Comparison of ENCODE assay signal across 10 cellular contexts in the genomic region with DNA sequence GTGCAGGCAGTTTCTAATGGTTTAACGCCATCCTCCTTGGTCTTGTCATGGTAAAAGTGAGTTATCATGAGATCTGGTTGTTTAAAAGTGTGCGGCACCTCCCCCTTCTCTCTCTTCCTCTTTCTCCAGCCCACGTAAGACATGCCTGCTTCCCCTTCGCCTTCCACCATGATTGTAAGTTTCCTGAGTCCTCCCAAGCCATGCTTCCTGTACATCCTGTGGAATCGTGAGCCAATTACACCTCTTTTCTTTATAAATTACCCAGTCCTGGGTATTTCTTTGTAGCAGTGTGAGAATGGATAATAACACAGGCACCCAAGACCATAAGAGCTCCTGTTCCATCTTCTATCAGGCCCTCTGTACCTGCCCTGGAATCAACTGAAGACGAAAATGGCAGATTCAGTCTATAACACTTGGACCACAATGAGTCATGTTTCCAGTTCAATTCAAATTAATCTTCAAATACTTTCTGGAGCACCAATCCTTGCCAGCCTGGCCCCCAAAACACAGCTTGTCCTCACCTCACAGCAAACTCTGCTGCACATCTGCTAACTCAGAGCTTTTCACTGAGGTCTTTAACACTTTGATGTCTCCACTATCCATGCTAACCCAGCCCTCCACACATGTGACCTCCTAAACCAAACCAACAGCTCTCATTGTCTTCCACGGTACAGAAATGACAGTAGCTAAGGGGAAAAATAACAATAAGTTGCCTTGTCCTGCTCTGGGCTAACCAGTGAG.
DNase-seq lines count a peak whose midpoint lies in the region; ATAC-seq and TF ChIP-seq lines count a peak whose summit lies in the region.
"Had no signal": no experiment of that assay in that cellular context is flagged by ENCODE, and none has a peak within 500 bp of the region (broad histone marks: within the 10 kb centered on the region; RNA-seq: fewer than 3 reads in every experiment).

No MANE protein-coding gene starts in this region.

- peaks cover 4% of the 10 kb centered on the region; the same call in 1 of the 2 replicates for H4K20me1 ChIP-seq in GM23338 (replicated peaks; ENCODE audit: insufficient read depth)

- peaks cover 50% of the 10 kb centered on the region for H3K36me3 Mint-ChIP-seq in activated naive CD8-positive, alpha-beta T cell treated with anti-CD3 and anti-CD28 coated beads, Interleukin-2, amount 50 U/mL, for 24 hours (ENCODE audit: low read depth)
- peaks cover 2% of the 10 kb centered on the region; the same call in 1 of the 3 replicates for H3K36me3 Mint-ChIP-seq in GM23338 (ENCODE audit: low read depth)

- peaks cover 25% of the 10 kb centered on the region for H3K4me1 ChIP-seq in GM23338 (ENCODE audit: insufficient read depth)
- no peaks in the 10 kb centered on the region for H3K4me1 ChIP-seq in suprapubic skin
- no peaks in the 10 kb centered on the region for H3K4me1 ChIP-seq in stomach

- H3K4me3 ChIP-seq in GM23338 (no peak overlapping the region), suprapubic skin (no peak overlapping the region), stomach (no peak overlapping the region), brain microvascular endothelial cell (ENCODE audit: low read depth, low read length) (no peak overlapping the region)

- no peak overlapping the region for H2AFZ ChIP-seq in GM23338

- TF ChIP-seq CTCF in GM10266 (IDR thresholded peaks at IDR 0.05; ENCODE audit: control insufficient read depth, insufficient read depth, low read depth, missing control alignments) (no peak), GM23338 (conservative IDR thresholded peaks at IDR 0.05; ENCODE audit: low read depth in 2 of 2) (no peak), suprapubic skin (IDR thresholded peaks at IDR 0.05) (no peak), stomach (IDR thresholded peaks at IDR 0.05) (no peak), brain microvascular endothelial cell (IDR thresholded peaks at IDR 0.05; ENCODE audit: low read depth, low read length, missing control alignments) (no peak)

- intact Hi-C loops in stomach (cut with DNase I; ENCODE audit: low total_unique reads) = no loop called here

- in situ Hi-C loops in brain microvascular endothelial cell (cut with HindIII; ENCODE audit: low pct_ligation_motif_present, low sequenced_read_pairs) = no loop called here

- TF ChIP-seq POLR2A in suprapubic skin (IDR thresholded peaks at IDR 0.05) = no peak
- TF ChIP-seq POLR2A in stomach (IDR thresholded peaks at IDR 0.05) = no peak

- peak overlapping the region; percentile 47 for H3K4me3 Mint-ChIP-seq in activated naive CD8-positive, alpha-beta T cell treated with anti-CD3 and anti-CD28 coated beads, Interleukin-2, amount 50 U/mL, for 24 hours
- H3K4me3 Mint-ChIP-seq in GM23338 = no peak overlapping the region

- H3K27ac ChIP-seq in GM23338 (ENCODE audit: low read depth) (no peak overlapping the region), suprapubic skin (no peak overlapping the region), stomach (no peak overlapping the region), brain microvascular endothelial cell (no peak overlapping the region)
- H3K27ac ChIP-seq: neutrophil had no signal

- 71% methylated on average over 7 of the region's 7 CpGs for WGBS in suprapubic skin
- WGBS in stomach, 5 donors = 67 to 80% (median 73%) methylated on average over 7 of the region's 7 CpGs

- H3K36me3 ChIP-seq in GM23338 (ENCODE audit: insufficient read depth) (no peaks in the 10 kb centered on the region), suprapubic skin (no peaks in the 10 kb centered on the region), stomach (peaks cover 0 to 6% (median 0%) of the 10 kb centered on the region in 4 donors), brain microvascular endothelial cell (replicated peaks) (no peaks in the 10 kb centered on the region)
- H3K36me3 ChIP-seq: neutrophil had no signal

- ATAC-seq in GM19438 (IDR thresholded peaks at IDR 0.05; ENCODE audit: low read depth, unreplicated experiment) (peak; percentile 79), HG03175 (IDR thresholded peaks at IDR 0.05; ENCODE audit: unreplicated experiment) (peak; percentile 79), GM23338 (no peak)
- ATAC-seq in activated naive CD8-positive, alpha-beta T cell treated with anti-CD3 and anti-CD28 coated beads, Interleukin-2, amount 50 U/mL, for 24 hours = peak; percentile 90

- H3K9me2 ChIP-seq in GM23338 (ENCODE audit: insufficient read depth) = no peaks in the 10 kb centered on the region

- no peaks in the 10 kb centered on the region for H3K9me3 ChIP-seq in suprapubic skin
- no peaks in the 10 kb centered on the region for H3K9me3 ChIP-seq in stomach
- H3K9me3 ChIP-seq: neutrophil had no signal

- H3K4me2 ChIP-seq in GM23338 = no peak overlapping the region

- H3K27me3 ChIP-seq in GM23338 (ENCODE audit: insufficient read depth) = no peaks in the 10 kb centered on the region
- H3K27me3 ChIP-seq in suprapubic skin = no peaks in the 10 kb centered on the region
- no peaks in the 10 kb centered on the region for H3K27me3 ChIP-seq in stomach
- H3K27me3 ChIP-seq in brain microvascular endothelial cell (replicated peaks) = no peaks in the 10 kb centered on the region
- H3K27me3 ChIP-seq: neutrophil had no signal

- H3K27me3 Mint-ChIP-seq in activated naive CD8-positive, alpha-beta T cell treated with anti-CD3 and anti-CD28 coated beads, Interleukin-2, amount 50 U/mL, for 24 hours = no peaks in the 10 kb centered on the region
- peaks cover 4% of the 10 kb centered on the region for H3K27me3 Mint-ChIP-seq in GM23338 (ENCODE audit: insufficient read depth, low read depth, poor library complexity)

- H3K27ac Mint-ChIP-seq in activated naive CD8-positive, alpha-beta T cell treated with anti-CD3 and anti-CD28 coated beads, Interleukin-2, amount 50 U/mL, for 24 hours = peak overlapping the region; percentile 88
- no peak overlapping the region; the same call in 1 of the 2 replicates for H3K27ac Mint-ChIP-seq in GM23338

- TF ChIP-seq EP300 in suprapubic skin (IDR thresholded peaks at IDR 0.05) (no peak), stomach (IDR thresholded peaks at IDR 0.05) (no peak)

- no peaks in the 10 kb centered on the region for H3F3A ChIP-seq in GM23338 (replicated peaks; ENCODE audit: low read depth)

- no peaks in the 10 kb centered on the region for H3K9me3 Mint-ChIP-seq in activated naive CD8-positive, alpha-beta T cell treated with anti-CD3 and anti-CD28 coated beads, Interleukin-2, amount 50 U/mL, for 24 hours
- peaks cover 2% of the 10 kb centered on the region; the same call in 1 of the 3 replicates for H3K9me3 Mint-ChIP-seq in GM23338

- peak; percentile 47 for DNase-seq in GM10266 (ENCODE audit: extremely low spot score)
- DNase-seq in activated naive CD8-positive, alpha-beta T cell treated with anti-CD3 and anti-CD28 coated beads, Interleukin-2, amount 50 U/mL, for 24 hours = peak; percentile 38
- no peak for DNase-seq in GM23338 (ENCODE audit: low spot score)
- DNase-seq in suprapubic skin (ENCODE audit: low spot score in 2 of 2) = no peak
- DNase-seq in stomach = no peak
- DNase-seq in brain microvascular endothelial cell = no peak
- DNase-seq: NCI-H1930 had no signal

- H3K79me2 ChIP-seq in GM23338 (replicated peaks; ENCODE audit: insufficient read depth) = no peaks in the 10 kb centered on the region

- peaks cover 71% of the 10 kb centered on the region for H3K4me1 Mint-ChIP-seq in activated naive CD8-positive, alpha-beta T cell treated with anti-CD3 and anti-CD28 coated beads, Interleukin-2, amount 50 U/mL, for 24 hours
- peaks cover 31% of the 10 kb centered on the region for H3K4me1 Mint-ChIP-seq in GM23338

TF ChIP-seq in GM23338, 12 proteins besides CTCF, POLR2A, EP300 and RAD21:
- TF ChIP-seq EZH2 (IDR thresholded peaks at IDR 0.05; ENCODE audit: low read depth, unreplicated experiment) (no peak), STAT1 (IDR thresholded peaks at IDR 0.05; ENCODE audit: unreplicated experiment) (no peak), CREB1 (CRISPR knock-in tag; IDR thresholded peaks at IDR 0.05; ENCODE audit: low read depth) (no peak), ZNF114 (CRISPR knock-in tag; IDR thresholded peaks at IDR 0.05) (no peak)

Comparison
In these comparisons a context has a peak if more than half of its experiments do, and no peak if none do; other contexts are left out.
1. DNase-seq: peak in GM10266 (single experiment) and activated naive CD8-positive, alpha-beta T cell treated with anti-CD3 and anti-CD28 coated beads, Interleukin-2, amount 50 U/mL, for 24 hours (single experiment); none in GM23338 (single experiment), suprapubic skin (0 of 2), stomach (single experiment) and brain microvascular endothelial cell (single experiment).